8 cellular contexts compared by ENCODE assay signal in the genomic region with DNA sequence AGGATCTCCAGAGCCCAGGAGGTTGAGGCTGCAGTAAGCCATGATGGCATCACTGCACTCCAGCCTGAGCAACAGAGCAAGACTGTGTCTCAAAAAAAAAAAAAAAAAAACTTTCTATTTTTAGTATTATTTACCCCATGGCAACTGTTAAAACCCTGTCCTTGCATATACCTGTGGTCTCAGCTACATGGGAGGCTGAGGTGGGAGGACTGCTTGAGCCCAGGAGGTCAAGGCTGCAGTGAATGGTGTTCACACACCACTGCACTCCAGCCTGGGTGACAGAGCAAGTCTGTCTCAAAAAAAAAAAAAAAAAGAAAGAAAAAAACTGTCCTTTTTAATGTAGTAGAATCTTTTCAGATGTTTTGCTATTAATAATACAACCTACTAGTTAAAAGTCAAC. TPM values are rescaled to one million over a fixed set of nuclear protein-coding genes. Genes with fewer than 3 reads are reported as not detected.
A peak's percentile ranks its signal among the peaks of the same experiment; 100 is the strongest.
DNase-seq lines count a peak whose midpoint lies in the region; ATAC-seq and TF ChIP-seq lines count a peak whose summit lies in the region.
"Not testable (repeated sequence)": the region's sequence is repeated elsewhere in the genome, so short reads cannot be mapped to it uniquely, and the experiment has no call there.

No MANE protein-coding gene starts in this region.

- H3K36me3 ChIP-seq in KOPT-K1 (ENCODE audit: insufficient read depth, low read length); adipocyte (ENCODE audit: control insufficient read depth, insufficient read depth, low read length, severe bottlenecking); smooth muscle cell (ENCODE audit: low read depth): not testable (repeated sequence)

- H3K4me3 Mint-ChIP-seq in activated B cell treated with CpG ODN at 0.5 μM for 24 hours (peak overlapping the region; percentile 98), memory B cell (peak overlapping the region; percentile 100)

- H3K27ac ChIP-seq in KOPT-K1 (ENCODE audit: low read depth, low read length, poor library complexity, severe bottlenecking) = peak overlapping the region; percentile 10
- H3K27ac ChIP-seq in smooth muscle cell (ENCODE audit: low read depth) = peak overlapping the region; percentile 92

- H3K9ac ChIP-seq in adipocyte (ENCODE audit: low read length) = peak overlapping the region; percentile 51
- H3K9ac ChIP-seq in smooth muscle cell (ENCODE audit: low read depth) = not testable (repeated sequence)

- H3F3A ChIP-seq in smooth muscle cell (ENCODE audit: low read depth) = not testable (repeated sequence)

- in situ Hi-C loops in Caki2 (cut with HindIII; ENCODE audit: low pct_unique_long_range_greater_than_20kb, low sequenced_read_pairs) = not testable (repeated sequence)

- POLR2A ChIA-PET in activated B cell treated with CpG ODN at 0.5 μM for 24 hours (lab: Charles Lee) = interaction anchor here (0.6 to 2.2 kb wide), 10 partner anchors 12 to 385 kb away, joined by 3 to 13 read pairs (median 5); a partner anchor contains a TSS

- H3K4me3 ChIP-seq in adipocyte (ENCODE audit: low read length) = peak overlapping the region; percentile 99
- H3K4me3 ChIP-seq in smooth muscle cell = not testable (repeated sequence)

- H3K27ac Mint-ChIP-seq in activated B cell treated with CpG ODN at 0.5 μM for 24 hours (peak overlapping the region; percentile 83), memory B cell (peak overlapping the region; percentile 100)

- H3K4me2 ChIP-seq in smooth muscle cell = peak overlapping the region; percentile 94

- H2AFZ ChIP-seq in smooth muscle cell (ENCODE audit: low read depth) = not testable (repeated sequence)

- CTCF ChIA-PET in activated B cell treated with CpG ODN at 0.5 μM for 24 hours (lab: Charles Lee) = interaction anchor here (0.9 kb wide), 1 partner anchor 131 kb away, joined by 8 read pairs; no protein-coding TSS in a partner anchor

- not testable (repeated sequence) for TF ChIP-seq CTCF in activated B cell treated with CpG ODN at 0.5 μM for 24 hours (IDR thresholded peaks at IDR 0.05); smooth muscle cell (IDR thresholded peaks at IDR 0.05; ENCODE audit: borderline replicate concordance, insufficient read depth, poor library complexity, severe bottlenecking)

- peaks cover 63% of the 10 kb centered on the region for H3K4me1 Mint-ChIP-seq in activated B cell treated with CpG ODN at 0.5 μM for 24 hours
- H3K4me1 Mint-ChIP-seq in memory B cell = peaks cover 35% of the 10 kb centered on the region

- H3K4me1 ChIP-seq in adipocyte (ENCODE audit: control insufficient read depth, insufficient read depth, low read length) (peaks cover 43% of the 10 kb centered on the region), smooth muscle cell (ENCODE audit: low read depth) (peaks cover 27% of the 10 kb centered on the region)

- not testable (repeated sequence) for H3K9me3 Mint-ChIP-seq in activated B cell treated with CpG ODN at 0.5 μM for 24 hours, memory B cell

- H4K20me1 ChIP-seq in smooth muscle cell (ENCODE audit: low read depth) = peaks cover 66% of the 10 kb centered on the region

- not testable (repeated sequence) for H3K9me3 ChIP-seq in KOPT-K1 (ENCODE audit: insufficient read depth, low read length, poor library complexity, severe bottlenecking); adipocyte (ENCODE audit: control insufficient read depth, low read length); smooth muscle cell (replicated peaks; ENCODE audit: low read depth)

- intact Hi-C loops in activated B cell treated with CpG ODN at 0.5 μM for 24 hours (cut with micrococcal nuclease) = loop anchor here (2.0 to 5.0 kb wide), 2 partner anchors 21 to 35 kb away; no protein-coding TSS in a partner anchor

- ATAC-seq in GM19025 (IDR thresholded peaks at IDR 0.05; ENCODE audit: low read depth, unreplicated experiment) = peak; percentile 2
- ATAC-seq in HG02852 (IDR thresholded peaks at IDR 0.05; ENCODE audit: unreplicated experiment) = peak; percentile 1
- not testable (repeated sequence) for ATAC-seq in activated B cell treated with CpG ODN at 0.5 μM for 24 hours (ENCODE audit: low read depth); memory B cell (ENCODE audit: low read depth)

- peaks cover 74% of the 10 kb centered on the region for H3K79me2 ChIP-seq in smooth muscle cell (ENCODE audit: low read depth)

- DNase-seq in Caki2 (ENCODE audit: low read depth) = peak; percentile 33
- not testable (repeated sequence) for DNase-seq in activated B cell treated with CpG ODN at 0.5 μM for 24 hours; adipocyte (ENCODE audit: low read depth); memory B cell (ENCODE audit: low spot score in 2 of 2); smooth muscle cell (lab: John Stamatoyannopoulos, UW; ENCODE audit: unreplicated experiment)

- H3K27me3 ChIP-seq in adipocyte (replicated peaks; ENCODE audit: control insufficient read depth, insufficient read depth, low read length); smooth muscle cell (ENCODE audit: low read depth): not testable (repeated sequence)

- H3K36me3 Mint-ChIP-seq in activated B cell treated with CpG ODN at 0.5 μM for 24 hours (ENCODE audit: low read depth) (peaks cover 13% of the 10 kb centered on the region), memory B cell (peaks cover 10% of the 10 kb centered on the region)

- H3K27me3 Mint-ChIP-seq in activated B cell treated with CpG ODN at 0.5 μM for 24 hours, memory B cell: not testable (repeated sequence)

RNA-seq across cellular contexts. Expression of a gene that starts 3.2 kb away (rescaled TPM):
- total RNA-seq in Caki2 (2014; rRNA removed; shearing (Covaris generic); ENCODE audit: low replicate concordance) = 61.4 and 73.2 TPM in 2 replicates
- total RNA-seq in activated B cell treated with CpG ODN at 0.5 μM for 24 hours = 76.7 and 83.5 TPM in 2 replicates
- total RNA-seq in smooth muscle cell = 51.4 and 67.1 TPM in 2 replicates
- polyA plus RNA-seq in smooth muscle cell = 40.3 and 52.2 TPM in 2 replicates
